ENCODE assay signal across 20 cellular contexts in genomic region chr15:33108518-33108917, GRCh38.
"Had no signal": no experiment of that assay in that cellular context is flagged by ENCODE, and none has a peak within 500 bp of the region (broad histone marks: within the 10 kb centered on the region; RNA-seq: fewer than 3 reads in every experiment).

No MANE protein-coding gene starts in this region.

- H3K36me3 ChIP-seq: esophagus muscularis mucosa, gastroesophageal sphincter, left ventricle myocardium inferior, lower lobe of right lung, prostate gland, right lobe of liver had no signal

- H3K27ac Mint-ChIP-seq: effector memory CD8-positive, alpha-beta T cell; immature natural killer cell; memory B cell; natural killer cell treated with Interleukin-12 subunit alpha and Interleukin-12 subunit beta and Interleukin-15 and Interleukin-18, amount 100 ng/mL, for 72 hours had no signal

- H3K4me1 ChIP-seq: esophagus muscularis mucosa, gastroesophageal sphincter, left ventricle myocardium inferior, lower lobe of right lung, parathyroid adenoma, prostate gland, right lobe of liver had no signal

- H2AFZ ChIP-seq: parathyroid adenoma had no signal

- H3K27ac ChIP-seq: epithelial cell of prostate, esophagus muscularis mucosa, gastroesophageal sphincter, left ventricle myocardium inferior, lower lobe of right lung, parathyroid adenoma, prostate gland, right lobe of liver had no signal

- ATAC-seq: effector memory CD8-positive, alpha-beta T cell; gastroesophageal sphincter; lower lobe of right lung; natural killer cell treated with Interleukin-12 subunit alpha and Interleukin-12 subunit beta and Interleukin-15 and Interleukin-18, amount 100 ng/mL, for 72 hours; right lobe of liver had no signal

- FAIRE-seq: keratinocyte, small intestine had no signal

- H3K9me3 ChIP-seq: esophagus muscularis mucosa, gastroesophageal sphincter, left ventricle myocardium inferior, lower lobe of right lung, prostate gland, right lobe of liver had no signal

- DNase-seq: effector memory CD8-positive, alpha-beta T cell; glutamatergic neuron; immature natural killer cell; left ventricle myocardium inferior; lower lobe of right lung; midbrain; retina; right lobe of liver; small intestine; stimulated activated CD4-positive, alpha-beta T cell treated with anti-CD3 and anti-CD28 coated beads, Interleukin-12 subunit alpha, Interleukin-12 subunit beta, amount 100 ng/mL, for 4 hours; stimulated activated naive CD4-positive, alpha-beta T cell treated with Interleukin-2 at 50 U/mL for 16 hours; trophoblast cell had no signal

- H3K36me3 Mint-ChIP-seq: immature natural killer cell, memory B cell had no signal

- H3K4me3 Mint-ChIP-seq: effector memory CD8-positive, alpha-beta T cell; immature natural killer cell; memory B cell; natural killer cell treated with Interleukin-12 subunit alpha and Interleukin-12 subunit beta and Interleukin-15 and Interleukin-18, amount 100 ng/mL, for 72 hours had no signal

- H3K4me3 ChIP-seq: esophagus muscularis mucosa, gastroesophageal sphincter, left ventricle myocardium inferior, lower lobe of right lung, prostate gland, right lobe of liver had no signal

- H3K9me3 Mint-ChIP-seq: memory B cell; natural killer cell treated with Interleukin-12 subunit alpha and Interleukin-12 subunit beta and Interleukin-15 and Interleukin-18, amount 100 ng/mL, for 72 hours had no signal

- H3K4me1 Mint-ChIP-seq: memory B cell had no signal

- H3K9ac ChIP-seq: parathyroid adenoma had no signal

- H3K79me2 ChIP-seq: parathyroid adenoma had no signal

- H3K27me3 ChIP-seq: esophagus muscularis mucosa, gastroesophageal sphincter, right lobe of liver had no signal
